1 cellular context compared by ENCODE assay signal in genomic region chr2:218710687-218711549, GRCh38.
TF ChIP-seq lines count a peak whose summit lies in the region.

Gene TTLL4 (plus strand): TSS chr2:218710835. CDS start chr2:218737677, 26,842 bp downstream.

TF ChIP-seq in HepG2, 621 proteins besides CTCF, POLR2A, EP300 and RAD21 (continued from another document and continues in another):
- peak; percentile 92; the same call in 1 of the 2 replicates for TF ChIP-seq SALL2 (CRISPR knock-in tag; IDR thresholded peaks at IDR 0.05)
- TF ChIP-seq GTF2F1 (IDR thresholded peaks at IDR 0.05; ENCODE audit: low read length): 0 out of 2 replicates have a peak, but pooled peaks have one; percentile 15
- TF ChIP-seq CBX2 (IDR thresholded peaks at IDR 0.05; ENCODE audit: low read depth, low read length): no peak
- no peak for TF ChIP-seq CBX2 (CRISPR knock-in tag; IDR thresholded peaks at IDR 0.05; ENCODE audit: low read depth)
- TF ChIP-seq, protein P1, sequence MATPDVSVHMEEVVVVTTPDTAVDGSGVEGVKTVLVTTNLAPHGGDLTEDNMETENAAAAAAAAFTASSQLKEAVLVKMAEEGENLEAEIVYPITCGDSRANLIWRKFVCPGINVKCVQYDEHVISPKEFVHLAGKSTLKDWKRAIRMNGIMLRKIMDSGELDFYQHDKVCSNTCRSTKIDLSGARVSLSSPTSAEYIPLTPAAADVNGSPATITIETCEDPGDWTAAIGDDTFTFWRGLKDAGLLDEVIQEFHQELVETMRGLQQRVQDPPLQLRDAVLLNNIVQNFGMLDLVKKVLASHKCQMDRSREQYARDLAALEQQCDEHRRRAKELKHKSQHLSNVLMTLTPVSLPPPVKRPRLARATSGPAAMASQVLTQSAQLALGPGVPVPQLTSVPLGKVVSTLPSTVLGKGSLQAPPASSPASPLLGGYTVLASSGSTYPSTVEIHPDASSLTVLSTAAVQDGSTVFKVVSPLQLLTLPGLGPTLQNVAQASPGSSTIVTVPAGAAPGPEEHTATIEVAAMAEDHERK (CRISPR knock-in tag; IDR thresholded peaks at IDR 0.05; ENCODE audit: low read depth): peak; percentile 60
- TF ChIP-seq YEATS2 (CRISPR knock-in tag; IDR thresholded peaks at IDR 0.05; ENCODE audit: borderline replicate concordance): peak; percentile 90
- TF ChIP-seq KAT8 (CRISPR knock-in tag; IDR thresholded peaks at IDR 0.05): peak; percentile 91
- TF ChIP-seq ESRRA (CRISPR knock-in tag; IDR thresholded peaks at IDR 0.05; ENCODE audit: low read depth): peak; percentile 74; the same call in 1 of the 2 replicates
- peak; percentile 91 for TF ChIP-seq DMAP1 (CRISPR knock-in tag; IDR thresholded peaks at IDR 0.05)
- no peak for TF ChIP-seq ZNF496 (CRISPR knock-in tag; IDR thresholded peaks at IDR 0.05; ENCODE audit: insufficient replicate concordance)
- peak; percentile 95 for TF ChIP-seq ZNF563 (CRISPR knock-in tag; IDR thresholded peaks at IDR 0.05)
- peak; percentile 100 for TF ChIP-seq DNMT1 (CRISPR knock-in tag; IDR thresholded peaks at IDR 0.05)
- peak; percentile 92 for TF ChIP-seq ZNF136 (CRISPR knock-in tag; IDR thresholded peaks at IDR 0.05; ENCODE audit: low read depth)
- peak; percentile 93 for TF ChIP-seq GABPB1 (CRISPR knock-in tag; IDR thresholded peaks at IDR 0.05)
- TF ChIP-seq RORA (CRISPR knock-in tag; IDR thresholded peaks at IDR 0.05): no peak
- TF ChIP-seq ARID2 (CRISPR knock-in tag; IDR thresholded peaks at IDR 0.05; ENCODE audit: borderline replicate concordance): peak; percentile 92
- TF ChIP-seq ZNF709 (CRISPR knock-in tag; IDR thresholded peaks at IDR 0.05): peak; percentile 95
- TF ChIP-seq CHD2 (IDR thresholded peaks at IDR 0.05; ENCODE audit: low read depth, low read length): no peak; the same call in 1 of the 2 replicates
- TF ChIP-seq TEAD3 (CRISPR knock-in tag; optimal IDR thresholded peaks at IDR 0.05; ENCODE audit: borderline replicate concordance): peak; percentile 64
- TF ChIP-seq, protein P2, sequence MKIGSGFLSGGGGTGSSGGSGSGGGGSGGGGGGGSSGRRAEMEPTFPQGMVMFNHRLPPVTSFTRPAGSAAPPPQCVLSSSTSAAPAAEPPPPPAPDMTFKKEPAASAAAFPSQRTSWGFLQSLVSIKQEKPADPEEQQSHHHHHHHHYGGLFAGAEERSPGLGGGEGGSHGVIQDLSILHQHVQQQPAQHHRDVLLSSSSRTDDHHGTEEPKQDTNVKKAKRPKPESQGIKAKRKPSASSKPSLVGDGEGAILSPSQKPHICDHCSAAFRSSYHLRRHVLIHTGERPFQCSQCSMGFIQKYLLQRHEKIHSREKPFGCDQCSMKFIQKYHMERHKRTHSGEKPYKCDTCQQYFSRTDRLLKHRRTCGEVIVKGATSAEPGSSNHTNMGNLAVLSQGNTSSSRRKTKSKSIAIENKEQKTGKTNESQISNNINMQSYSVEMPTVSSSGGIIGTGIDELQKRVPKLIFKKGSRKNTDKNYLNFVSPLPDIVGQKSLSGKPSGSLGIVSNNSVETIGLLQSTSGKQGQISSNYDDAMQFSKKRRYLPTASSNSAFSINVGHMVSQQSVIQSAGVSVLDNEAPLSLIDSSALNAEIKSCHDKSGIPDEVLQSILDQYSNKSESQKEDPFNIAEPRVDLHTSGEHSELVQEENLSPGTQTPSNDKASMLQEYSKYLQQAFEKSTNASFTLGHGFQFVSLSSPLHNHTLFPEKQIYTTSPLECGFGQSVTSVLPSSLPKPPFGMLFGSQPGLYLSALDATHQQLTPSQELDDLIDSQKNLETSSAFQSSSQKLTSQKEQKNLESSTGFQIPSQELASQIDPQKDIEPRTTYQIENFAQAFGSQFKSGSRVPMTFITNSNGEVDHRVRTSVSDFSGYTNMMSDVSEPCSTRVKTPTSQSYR (CRISPR knock-in tag; IDR thresholded peaks at IDR 0.05; ENCODE audit: borderline replicate concordance): peak; percentile 45; the same call in 1 of the 2 replicates
- TF ChIP-seq KMT2B (CRISPR knock-in tag; IDR thresholded peaks at IDR 0.05): peak; percentile 93
- peak; percentile 93 for TF ChIP-seq POLR2G (IDR thresholded peaks at IDR 0.05; ENCODE audit: low read depth, low read length)
- no peak for TF ChIP-seq NFIC (IDR thresholded peaks at IDR 0.05; ENCODE audit: low read length)
- TF ChIP-seq ZSCAN30 (CRISPR knock-in tag; IDR thresholded peaks at IDR 0.05): peak; percentile 73; the same call in 1 of the 2 replicates
- TF ChIP-seq ASH2L (IDR thresholded peaks at IDR 0.05; ENCODE audit: insufficient read length, low read depth, low read length): peak; percentile 95
- TF ChIP-seq ZKSCAN5 (CRISPR knock-in tag; IDR thresholded peaks at IDR 0.05): no peak
- no peak for TF ChIP-seq MAFK (conservative IDR thresholded peaks at IDR 0.05 in 1 of 2, IDR thresholded peaks at IDR 0.05 in 1 of 2; ENCODE audit: low read length in 2 of 2)
- no peak for TF ChIP-seq ZNF652 (CRISPR knock-in tag; IDR thresholded peaks at IDR 0.05; ENCODE audit: borderline replicate concordance, low read depth)
- peak; percentile 36; the same call in 1 of the 2 replicates for TF ChIP-seq RARA (CRISPR knock-in tag; IDR thresholded peaks at IDR 0.05)
- no peak for TF ChIP-seq HNF4G (IDR thresholded peaks at IDR 0.05; ENCODE audit: borderline replicate concordance, low read depth, low read length)
- peak; percentile 57; the same call in 1 of the 2 replicates for TF ChIP-seq HNF4G (CRISPR knock-in tag; IDR thresholded peaks at IDR 0.05; ENCODE audit: borderline replicate concordance, low read depth)
- TF ChIP-seq, protein P3, sequence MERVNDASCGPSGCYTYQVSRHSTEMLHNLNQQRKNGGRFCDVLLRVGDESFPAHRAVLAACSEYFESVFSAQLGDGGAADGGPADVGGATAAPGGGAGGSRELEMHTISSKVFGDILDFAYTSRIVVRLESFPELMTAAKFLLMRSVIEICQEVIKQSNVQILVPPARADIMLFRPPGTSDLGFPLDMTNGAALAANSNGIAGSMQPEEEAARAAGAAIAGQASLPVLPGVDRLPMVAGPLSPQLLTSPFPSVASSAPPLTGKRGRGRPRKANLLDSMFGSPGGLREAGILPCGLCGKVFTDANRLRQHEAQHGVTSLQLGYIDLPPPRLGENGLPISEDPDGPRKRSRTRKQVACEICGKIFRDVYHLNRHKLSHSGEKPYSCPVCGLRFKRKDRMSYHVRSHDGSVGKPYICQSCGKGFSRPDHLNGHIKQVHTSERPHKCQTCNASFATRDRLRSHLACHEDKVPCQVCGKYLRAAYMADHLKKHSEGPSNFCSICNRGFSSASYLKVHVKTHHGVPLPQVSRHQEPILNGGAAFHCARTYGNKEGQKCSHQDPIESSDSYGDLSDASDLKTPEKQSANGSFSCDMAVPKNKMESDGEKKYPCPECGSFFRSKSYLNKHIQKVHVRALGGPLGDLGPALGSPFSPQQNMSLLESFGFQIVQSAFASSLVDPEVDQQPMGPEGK (CRISPR knock-in tag; IDR thresholded peaks at IDR 0.05): peak; percentile 86
- TF ChIP-seq CENPBD1 (CRISPR knock-in tag; IDR thresholded peaks at IDR 0.05; ENCODE audit: borderline replicate concordance, low read depth): no peak
- TF ChIP-seq ZMYM2 (CRISPR knock-in tag; IDR thresholded peaks at IDR 0.05): peak; percentile 90
- peak; percentile 96 for TF ChIP-seq YEATS4 (CRISPR knock-in tag; IDR thresholded peaks at IDR 0.05; ENCODE audit: borderline replicate concordance)
- TF ChIP-seq ZNF20 (CRISPR knock-in tag; IDR thresholded peaks at IDR 0.05): peak; percentile 77; the same call in 1 of the 2 replicates
- no peak for TF ChIP-seq KDM6A (CRISPR knock-in tag; IDR thresholded peaks at IDR 0.05; ENCODE audit: low read depth)
- peak; percentile 86 for TF ChIP-seq SIN3B (IDR thresholded peaks at IDR 0.05; ENCODE audit: low read length)
- no peak for TF ChIP-seq ZNF841 (CRISPR knock-in tag; IDR thresholded peaks at IDR 0.05; ENCODE audit: borderline replicate concordance)
- no peak; the same call in 1 of the 2 replicates for TF ChIP-seq ZNF484 (CRISPR knock-in tag; IDR thresholded peaks at IDR 0.05; ENCODE audit: borderline replicate concordance, low read depth)
- TF ChIP-seq MZF1 (CRISPR knock-in tag; IDR thresholded peaks at IDR 0.05; ENCODE audit: borderline replicate concordance): no peak
- TF ChIP-seq, protein P4, sequence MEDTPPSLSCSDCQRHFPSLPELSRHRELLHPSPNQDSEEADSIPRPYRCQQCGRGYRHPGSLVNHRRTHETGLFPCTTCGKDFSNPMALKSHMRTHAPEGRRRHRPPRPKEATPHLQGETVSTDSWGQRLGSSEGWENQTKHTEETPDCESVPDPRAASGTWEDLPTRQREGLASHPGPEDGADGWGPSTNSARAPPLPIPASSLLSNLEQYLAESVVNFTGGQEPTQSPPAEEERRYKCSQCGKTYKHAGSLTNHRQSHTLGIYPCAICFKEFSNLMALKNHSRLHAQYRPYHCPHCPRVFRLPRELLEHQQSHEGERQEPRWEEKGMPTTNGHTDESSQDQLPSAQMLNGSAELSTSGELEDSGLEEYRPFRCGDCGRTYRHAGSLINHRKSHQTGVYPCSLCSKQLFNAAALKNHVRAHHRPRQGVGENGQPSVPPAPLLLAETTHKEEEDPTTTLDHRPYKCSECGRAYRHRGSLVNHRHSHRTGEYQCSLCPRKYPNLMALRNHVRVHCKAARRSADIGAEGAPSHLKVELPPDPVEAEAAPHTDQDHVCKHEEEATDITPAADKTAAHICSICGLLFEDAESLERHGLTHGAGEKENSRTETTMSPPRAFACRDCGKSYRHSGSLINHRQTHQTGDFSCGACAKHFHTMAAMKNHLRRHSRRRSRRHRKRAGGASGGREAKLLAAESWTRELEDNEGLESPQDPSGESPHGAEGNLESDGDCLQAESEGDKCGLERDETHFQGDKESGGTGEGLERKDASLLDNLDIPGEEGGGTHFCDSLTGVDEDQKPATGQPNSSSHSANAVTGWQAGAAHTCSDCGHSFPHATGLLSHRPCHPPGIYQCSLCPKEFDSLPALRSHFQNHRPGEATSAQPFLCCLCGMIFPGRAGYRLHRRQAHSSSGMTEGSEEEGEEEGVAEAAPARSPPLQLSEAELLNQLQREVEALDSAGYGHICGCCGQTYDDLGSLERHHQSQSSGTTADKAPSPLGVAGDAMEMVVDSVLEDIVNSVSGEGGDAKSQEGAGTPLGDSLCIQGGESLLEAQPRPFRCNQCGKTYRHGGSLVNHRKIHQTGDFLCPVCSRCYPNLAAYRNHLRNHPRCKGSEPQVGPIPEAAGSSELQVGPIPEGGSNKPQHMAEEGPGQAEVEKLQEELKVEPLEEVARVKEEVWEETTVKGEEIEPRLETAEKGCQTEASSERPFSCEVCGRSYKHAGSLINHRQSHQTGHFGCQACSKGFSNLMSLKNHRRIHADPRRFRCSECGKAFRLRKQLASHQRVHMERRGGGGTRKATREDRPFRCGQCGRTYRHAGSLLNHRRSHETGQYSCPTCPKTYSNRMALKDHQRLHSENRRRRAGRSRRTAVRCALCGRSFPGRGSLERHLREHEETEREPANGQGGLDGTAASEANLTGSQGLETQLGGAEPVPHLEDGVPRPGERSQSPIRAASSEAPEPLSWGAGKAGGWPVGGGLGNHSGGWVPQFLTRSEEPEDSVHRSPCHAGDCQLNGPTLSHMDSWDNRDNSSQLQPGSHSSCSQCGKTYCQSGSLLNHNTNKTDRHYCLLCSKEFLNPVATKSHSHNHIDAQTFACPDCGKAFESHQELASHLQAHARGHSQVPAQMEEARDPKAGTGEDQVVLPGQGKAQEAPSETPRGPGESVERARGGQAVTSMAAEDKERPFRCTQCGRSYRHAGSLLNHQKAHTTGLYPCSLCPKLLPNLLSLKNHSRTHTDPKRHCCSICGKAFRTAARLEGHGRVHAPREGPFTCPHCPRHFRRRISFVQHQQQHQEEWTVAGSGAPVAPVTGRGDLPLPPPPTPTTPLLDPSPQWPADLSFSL (CRISPR knock-in tag; IDR thresholded peaks at IDR 0.05): 0 out of 2 replicates have a peak, but pooled peaks have one; percentile 54
- TF ChIP-seq TAF15 (IDR thresholded peaks at IDR 0.05; ENCODE audit: low read depth, low read length, poor library complexity, severe bottlenecking): peak; percentile 94
- peak; percentile 84; the same call in 1 of the 2 replicates for TF ChIP-seq NFE2L1 (CRISPR knock-in tag; IDR thresholded peaks at IDR 0.05; ENCODE audit: borderline replicate concordance)
- TF ChIP-seq SP2 (CRISPR knock-in tag; IDR thresholded peaks at IDR 0.05): no peak
- peak; percentile 43 for TF ChIP-seq PHF5A (CRISPR knock-in tag; IDR thresholded peaks at IDR 0.05; ENCODE audit: low read depth, unreplicated experiment)
- peak; percentile 98 for TF ChIP-seq ZNF772 (CRISPR knock-in tag; IDR thresholded peaks at IDR 0.05)
- no peak for TF ChIP-seq ATRX (CRISPR knock-in tag; IDR thresholded peaks at IDR 0.05; ENCODE audit: borderline replicate concordance)
- TF ChIP-seq, protein P5, sequence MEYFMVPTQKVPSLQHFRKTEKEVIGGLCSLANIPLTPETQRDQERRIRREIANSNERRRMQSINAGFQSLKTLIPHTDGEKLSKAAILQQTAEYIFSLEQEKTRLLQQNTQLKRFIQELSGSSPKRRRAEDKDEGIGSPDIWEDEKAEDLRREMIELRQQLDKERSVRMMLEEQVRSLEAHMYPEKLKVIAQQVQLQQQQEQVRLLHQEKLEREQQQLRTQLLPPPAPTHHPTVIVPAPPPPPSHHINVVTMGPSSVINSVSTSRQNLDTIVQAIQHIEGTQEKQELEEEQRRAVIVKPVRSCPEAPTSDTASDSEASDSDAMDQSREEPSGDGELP (IDR thresholded peaks at IDR 0.05; ENCODE audit: borderline replicate concordance, low read depth): peak; percentile 24; the same call in 1 of the 2 replicates
- no peak for TF ChIP-seq NONO (IDR thresholded peaks at IDR 0.05)
- TF ChIP-seq NONO (CRISPR knock-in tag; conservative IDR thresholded peaks at IDR 0.05): peak; percentile 98
- 0 out of 2 replicates have a peak, but pooled peaks have one; percentile 69 for TF ChIP-seq ZBTB44 (CRISPR knock-in tag; IDR thresholded peaks at IDR 0.05)
- peak; percentile 55; the same call in 1 of the 2 replicates for TF ChIP-seq KDM5A (IDR thresholded peaks at IDR 0.05; ENCODE audit: borderline replicate concordance, low read length)
- TF ChIP-seq ZNF749 (CRISPR knock-in tag; IDR thresholded peaks at IDR 0.05; ENCODE audit: borderline replicate concordance): peak; percentile 88
- TF ChIP-seq ZNF672 (CRISPR knock-in tag; IDR thresholded peaks at IDR 0.05): 0 out of 2 replicates have a peak, but pooled peaks have one; percentile 74
- no peak for TF ChIP-seq ZNF292 (CRISPR knock-in tag; IDR thresholded peaks at IDR 0.05; ENCODE audit: borderline replicate concordance, low read depth)
- no peak for TF ChIP-seq NR1H2 (CRISPR knock-in tag; IDR thresholded peaks at IDR 0.05; ENCODE audit: borderline replicate concordance, low read depth)
- peak; percentile 76 for TF ChIP-seq SUZ12 (IDR thresholded peaks at IDR 0.05; ENCODE audit: low read depth, low read length)
